ENCODE assay signal across 10 cellular contexts in genomic region chr9:131905144-131905543, GRCh38.
"Had no signal": no experiment of that assay in that cellular context is flagged by ENCODE, and none has a peak within 500 bp of the region (broad histone marks: within the 10 kb centered on the region; RNA-seq: fewer than 3 reads in every experiment).

No MANE protein-coding gene starts in this region.

- ATAC-seq: GM23338, HCT116 had no signal

- H3K27ac ChIP-seq: GM23248 had no signal

- DNase-seq: GM23248, GOT3, H7, H9, HCEC 1CT, HFFc6 had no signal

- H2AFZ ChIP-seq: GM23248, GM23338 had no signal

- H3K9ac ChIP-seq: GM23248 had no signal

- H3K4me1 ChIP-seq: HAP-1 had no signal

- H3K4me3 ChIP-seq: GM23248, GM23338, HAP-1 had no signal

- FAIRE-seq: H54 had no signal

- H3K36me3 ChIP-seq: HAP-1 had no signal

- H3K4me2 ChIP-seq: GM23338 had no signal

- H3K9me3 ChIP-seq: HAP-1 had no signal
